Comparison of ENCODE assay signal across 8 cellular contexts in genomic region chr15:66702035-66702769, GRCh38. TPM values are rescaled to one million over a fixed set of nuclear protein-coding genes. Genes with fewer than 3 reads are reported as not detected.
A peak's percentile ranks its signal among the peaks of the same experiment; 100 is the strongest.
DNase-seq lines count a peak whose midpoint lies in the region; ATAC-seq lines count a peak whose summit lies in the region.

Gene SMAD6 (plus strand): TSS chr15:66702236. CDS start chr15:66703259, 1,023 bp downstream.

- peak within 1 kb of the TSS; percentile 83 for H3K4me3 Mint-ChIP-seq in dendritic cell treated with granulocyte-macrophage colony-stimulating factor and Interleukin-4, amounts not matched to agents 40 ng/mL and 50 ng/mL, for 4 days

- peaks cover 41% of the 10 kb centered on the region for H3K4me1 Mint-ChIP-seq in dendritic cell treated with granulocyte-macrophage colony-stimulating factor and Interleukin-4, amounts not matched to agents 40 ng/mL and 50 ng/mL, for 4 days (ENCODE audit: low read depth)

- ATAC-seq in HG03439 (IDR thresholded peaks at IDR 0.05; ENCODE audit: unreplicated experiment) (peak; percentile 28), left lobe of liver (peak; percentile 61), GM19455 (IDR thresholded peaks at IDR 0.05; ENCODE audit: unreplicated experiment) (no peak)

- DNase-seq in DMS79 treated with DMSO at 0.1 percent for 48 hours (lab: John Stamatoyannopoulos, UW): peak; percentile 81
- DNase-seq in NCI-H748 treated with DMSO at 0.1 percent for 48 hours (lab: John Stamatoyannopoulos, UW): peak; percentile 74
- peak; percentile 50 to 63 for DNase-seq in activated CD4-positive, alpha-beta T cell treated with anti-CD3 and anti-CD28 coated beads, Interleukin-2, amount 50 U/mL, for 24 hours (ENCODE audit: low read depth in 1 of 2, low spot score in 1 of 2)
- DNase-seq in left lobe of liver (ENCODE audit: low spot score): peak; percentile 96
- DNase-seq in stimulated activated CD4-positive, alpha-beta T cell treated with anti-CD3 and anti-CD28 coated beads, Interleukin-1b, Interleukin-23, amount 100 ng/mL, for 4 hours (ENCODE audit: low read depth in 2 of 2): peak; percentile 36 to 57

- H3K27ac Mint-ChIP-seq in dendritic cell treated with granulocyte-macrophage colony-stimulating factor and Interleukin-4, amounts not matched to agents 40 ng/mL and 50 ng/mL, for 4 days: peak within 1 kb of the TSS; percentile 86

- H3K9me3 Mint-ChIP-seq in dendritic cell treated with granulocyte-macrophage colony-stimulating factor and Interleukin-4, amounts not matched to agents 40 ng/mL and 50 ng/mL, for 4 days: no peaks in the 10 kb centered on the region

- H3K27me3 Mint-ChIP-seq in dendritic cell treated with granulocyte-macrophage colony-stimulating factor and Interleukin-4, amounts not matched to agents 40 ng/mL and 50 ng/mL, for 4 days: peaks cover 31% of the 10 kb centered on the region

- peaks cover 10% of the 10 kb centered on the region for H3K36me3 Mint-ChIP-seq in dendritic cell treated with granulocyte-macrophage colony-stimulating factor and Interleukin-4, amounts not matched to agents 40 ng/mL and 50 ng/mL, for 4 days (ENCODE audit: low read depth)

- intact Hi-C loops in dendritic cell treated with granulocyte-macrophage colony-stimulating factor and Interleukin-4, amounts not matched to agents 40 ng/mL and 50 ng/mL, for 4 days (cut with micrococcal nuclease): loop anchor here (5.0 kb wide), 1 partner anchor 150 kb away; no protein-coding TSS in a partner anchor

RNA-seq across cellular contexts. Expression of gene SMAD6, which starts in this region (rescaled TPM):
- 16.2 TPM for total RNA-seq in left lobe of liver
